Comparison of ENCODE assay signal across 20 cellular contexts in genomic region chr14:23418021-23418420, GRCh38. TPM values are rescaled to one million over a fixed set of nuclear protein-coding genes. Genes with fewer than 3 reads are reported as not detected.
DNase-seq lines count a peak whose midpoint lies in the region; ATAC-seq and TF ChIP-seq lines count a peak whose summit lies in the region.
"Had no signal": no experiment of that assay in that cellular context is flagged by ENCODE, and none has a peak within 500 bp of the region (broad histone marks: within the 10 kb centered on the region; RNA-seq: fewer than 3 reads in every experiment).

No MANE protein-coding gene starts in this region.

- H3K36me3 ChIP-seq in neural progenitor cell (no peaks in the 10 kb centered on the region), sigmoid colon (no peaks in the 10 kb centered on the region)

- no peaks in the 10 kb centered on the region for H3K79me2 ChIP-seq in neural progenitor cell (ENCODE audit: low read depth)

- H3K4me2 ChIP-seq in neural progenitor cell, result no peak overlapping the region
- H3K4me2 ChIP-seq: A549 had no signal

- CTCF ChIA-PET in activated CD4-positive, alpha-beta T cell treated with anti-CD3 and anti-CD28 coated beads for 36 hours (lab: Charles Lee), result interaction anchor here (0.7 kb wide), 2 partner anchors 91 to 184 kb away, joined by 3 read pairs; no protein-coding TSS in a partner anchor
- CTCF ChIA-PET in activated CD4-positive, alpha-beta T cell treated with anti-CD3 and anti-CD28 coated beads, Interleukin-2, amount 10 ng/mL, durations not matched to agents 7 days and 5 days (lab: Charles Lee), result interaction anchor here (0.9 to 1.5 kb wide), 2 partner anchors 37 to 38 kb away, joined by 3 read pairs; no protein-coding TSS in a partner anchor

- H3K27me3 Mint-ChIP-seq in activated CD4-positive, alpha-beta T cell treated with anti-CD3 and anti-CD28 coated beads for 36 hours, result peaks cover 2% of the 10 kb centered on the region
- no peaks in the 10 kb centered on the region for H3K27me3 Mint-ChIP-seq in activated CD4-positive, alpha-beta T cell treated with anti-CD3 and anti-CD28 coated beads, Interleukin-2, amount 10 ng/mL, durations not matched to agents 7 days and 5 days
- H3K27me3 Mint-ChIP-seq in neural progenitor cell (ENCODE audit: insufficient read depth, low read depth), result peaks cover 6% of the 10 kb centered on the region

- H3F3A ChIP-seq in neural progenitor cell (ENCODE audit: low read depth), result no peaks in the 10 kb centered on the region

- H2AFZ ChIP-seq in neural progenitor cell (replicated peaks), result no peak overlapping the region

- H3K27ac Mint-ChIP-seq in activated CD4-positive, alpha-beta T cell treated with anti-CD3 and anti-CD28 coated beads for 36 hours, result peak overlapping the region; percentile 15
- no peak overlapping the region for H3K27ac Mint-ChIP-seq in activated CD4-positive, alpha-beta T cell treated with anti-CD3 and anti-CD28 coated beads, Interleukin-2, amount 10 ng/mL, durations not matched to agents 7 days and 5 days
- peak overlapping the region; percentile 43 for H3K27ac Mint-ChIP-seq in neural progenitor cell
- H3K27ac Mint-ChIP-seq: CD4-positive, alpha-beta T cell; HFFc6 had no signal

- POLR2A ChIA-PET in activated CD4-positive, alpha-beta T cell treated with anti-CD3 and anti-CD28 coated beads for 36 hours (lab: Charles Lee), result no interaction called here
- POLR2A ChIA-PET in activated CD4-positive, alpha-beta T cell treated with anti-CD3 and anti-CD28 coated beads, Interleukin-2, amount 10 ng/mL, durations not matched to agents 7 days and 5 days (lab: Charles Lee), result no interaction called here

- intact Hi-C loops in activated CD4-positive, alpha-beta T cell treated with anti-CD3 and anti-CD28 coated beads for 36 hours (cut with DNase I, micrococcal nuclease), result no loop called here
- intact Hi-C loops in left ventricle myocardium superior (cut with micrococcal nuclease), result no loop called here
- intact Hi-C loops in left cardiac atrium (cut with DNase I), result no loop called here
- intact Hi-C loops in sigmoid colon (cut with DNase I), result no loop called here

- no peak for TF ChIP-seq CTCF in neural progenitor cell (IDR thresholded peaks at IDR 0.05)
- no peak for TF ChIP-seq CTCF in sigmoid colon (IDR thresholded peaks at IDR 0.05)

- H3K4me1 ChIP-seq in neural progenitor cell, result no peaks in the 10 kb centered on the region
- H3K4me1 ChIP-seq in sigmoid colon, result no peaks in the 10 kb centered on the region
- H3K4me1 ChIP-seq: A549, Caco-2 had no signal

- TF ChIP-seq POLR2A in sigmoid colon (IDR thresholded peaks at IDR 0.05), result no peak

- H3K27me3 ChIP-seq in neural progenitor cell (no peaks in the 10 kb centered on the region), sigmoid colon (no peaks in the 10 kb centered on the region)

- H3K9ac ChIP-seq in neural progenitor cell, result no peak overlapping the region

- H3K36me3 Mint-ChIP-seq in activated CD4-positive, alpha-beta T cell treated with anti-CD3 and anti-CD28 coated beads for 36 hours (ENCODE audit: low read depth), result no peaks in the 10 kb centered on the region
- no peaks in the 10 kb centered on the region for H3K36me3 Mint-ChIP-seq in activated CD4-positive, alpha-beta T cell treated with anti-CD3 and anti-CD28 coated beads, Interleukin-2, amount 10 ng/mL, durations not matched to agents 7 days and 5 days (ENCODE audit: low read depth)
- no peaks in the 10 kb centered on the region for H3K36me3 Mint-ChIP-seq in neural progenitor cell

- no peak for ATAC-seq in activated CD4-positive, alpha-beta T cell treated with anti-CD3 and anti-CD28 coated beads for 36 hours
- ATAC-seq in left ventricle myocardium superior (peak; percentile 0), left cardiac atrium (no peak), SK-N-SH treated with all-trans-retinoic acid at 6 μM for 48 hours (no peak)
- ATAC-seq: A549, HCT116 had no signal

- DNase-seq in activated CD4-positive, alpha-beta T cell treated with anti-CD3 and anti-CD28 coated beads for 36 hours, result no peak
- no peak for DNase-seq in activated CD4-positive, alpha-beta T cell treated with anti-CD3 and anti-CD28 coated beads, Interleukin-2, amount 10 ng/mL, durations not matched to agents 7 days and 5 days
- no peak for DNase-seq in left ventricle myocardium superior
- DNase-seq in left cardiac atrium, result no peak
- DNase-seq in neural progenitor cell (ENCODE audit: low spot score), result no peak
- DNase-seq in sigmoid colon, result no peak
- DNase-seq: AML-193; Caco-2; CD4-positive, alpha-beta T cell; GOT3; HFFc6 had no signal

- H3K4me1 Mint-ChIP-seq in activated CD4-positive, alpha-beta T cell treated with anti-CD3 and anti-CD28 coated beads for 36 hours, result peaks cover 10% of the 10 kb centered on the region
- peaks cover 18% of the 10 kb centered on the region for H3K4me1 Mint-ChIP-seq in activated CD4-positive, alpha-beta T cell treated with anti-CD3 and anti-CD28 coated beads, Interleukin-2, amount 10 ng/mL, durations not matched to agents 7 days and 5 days
- peaks cover 13% of the 10 kb centered on the region for H3K4me1 Mint-ChIP-seq in neural progenitor cell

- no peaks in the 10 kb centered on the region for H4K20me1 ChIP-seq in neural progenitor cell (ENCODE audit: low read depth)

- no peak overlapping the region for H3K4me3 Mint-ChIP-seq in activated CD4-positive, alpha-beta T cell treated with anti-CD3 and anti-CD28 coated beads for 36 hours
- no peak overlapping the region for H3K4me3 Mint-ChIP-seq in activated CD4-positive, alpha-beta T cell treated with anti-CD3 and anti-CD28 coated beads, Interleukin-2, amount 10 ng/mL, durations not matched to agents 7 days and 5 days
- H3K4me3 Mint-ChIP-seq in neural progenitor cell, result peak overlapping the region; percentile 53
- H3K4me3 Mint-ChIP-seq: CD4-positive, alpha-beta T cell; HFFc6 had no signal

- no peak overlapping the region for H3K4me3 ChIP-seq in neural progenitor cell
- H3K4me3 ChIP-seq in sigmoid colon, result no peak overlapping the region
- H3K4me3 ChIP-seq: A549 had no signal

- H3K9me3 Mint-ChIP-seq in activated CD4-positive, alpha-beta T cell treated with anti-CD3 and anti-CD28 coated beads for 36 hours (ENCODE audit: low read depth), result no peaks in the 10 kb centered on the region
- no peaks in the 10 kb centered on the region for H3K9me3 Mint-ChIP-seq in activated CD4-positive, alpha-beta T cell treated with anti-CD3 and anti-CD28 coated beads, Interleukin-2, amount 10 ng/mL, durations not matched to agents 7 days and 5 days
- H3K9me3 Mint-ChIP-seq in neural progenitor cell, result no peaks in the 10 kb centered on the region
- H3K9me3 Mint-ChIP-seq: CD4-positive, alpha-beta T cell; HFFc6 had no signal

- H3K27ac ChIP-seq in neural progenitor cell (no peak overlapping the region), sigmoid colon (no peak overlapping the region)
- H3K27ac ChIP-seq: 22Rv1, A549, C4-2B, HL-60 had no signal

- TF ChIP-seq EP300 in sigmoid colon (IDR thresholded peaks at IDR 0.05), result no peak

- WGBS in sigmoid colon, 2 donors, result 84 to 90% methylated on average over 21 of the region's 21 CpGs

- H3K9me3 ChIP-seq in neural progenitor cell (ENCODE audit: low read depth), result no peaks in the 10 kb centered on the region
- H3K9me3 ChIP-seq in sigmoid colon, result no peaks in the 10 kb centered on the region
- H3K9me3 ChIP-seq: A549, Caco-2 had no signal

TF ChIP-seq in SK-N-SH treated with all-trans-retinoic acid at 6 μM for 48 hours, 23 proteins besides CTCF, POLR2A, EP300 and RAD21 (continues in another document):
- TF ChIP-seq ZC3H10 (CRISPR knock-in tag; IDR thresholded peaks at IDR 0.05) (no peak), ISL1 (CRISPR knock-in tag; IDR thresholded peaks at IDR 0.05) (no peak), TCF4 (CRISPR knock-in tag; IDR thresholded peaks at IDR 0.05; ENCODE audit: borderline replicate concordance) (no peak)

RNA-seq across cellular contexts. Expression of gene MYH6, which starts 9.9 kb away (rescaled TPM):
- total RNA-seq in activated CD4-positive, alpha-beta T cell treated with anti-CD3 and anti-CD28 coated beads for 36 hours, result under 1 TPM; 0.14 to 0.16 TPM
- total RNA-seq in activated CD4-positive, alpha-beta T cell treated with anti-CD3 and anti-CD28 coated beads, Interleukin-2, amount 10 ng/mL, durations not matched to agents 7 days and 5 days, result under 1 TPM; 0.07 to 0.08 TPM
- 4,258 TPM for total RNA-seq in left ventricle myocardium superior
- over 10,000 TPM; 10,415 to 11,820 TPM for total RNA-seq in left cardiac atrium
- total RNA-seq in neural progenitor cell (ENCODE audit: low replicate concordance), result 0.03 TPM in 1 of 2 replicates, not detected in the other
- total RNA-seq in sigmoid colon, result not detected
- 1 to 10 TPM; 1.5 to 4.9 (median 3.0) TPM for polyA plus RNA-seq in sigmoid colon
- total RNA-seq: Caco-2; CD4-positive, alpha-beta T cell; HFFc6; HT1080 had no signal
- polyA plus RNA-seq: A549, BJ had no signal

RNA-seq across cellular contexts. Expression of gene MYH7, which starts 17.4 kb away (rescaled TPM):
- under 1 TPM; 0.05 to 0.07 TPM for total RNA-seq in activated CD4-positive, alpha-beta T cell treated with anti-CD3 and anti-CD28 coated beads for 36 hours
- total RNA-seq in activated CD4-positive, alpha-beta T cell treated with anti-CD3 and anti-CD28 coated beads, Interleukin-2, amount 10 ng/mL, durations not matched to agents 7 days and 5 days, result under 1 TPM; 0.04 to 0.07 TPM
- total RNA-seq in left ventricle myocardium superior (12,717 TPM), left cardiac atrium (100 to 1,000 TPM; 175 to 201 TPM), neural progenitor cell (ENCODE audit: low replicate concordance) (0.19 TPM in 1 of 2 replicates, not detected in the other), sigmoid colon (under 1 TPM in 2 of 4 donors, not detected in 2; under 0.01 to 0.14 TPM)
- polyA plus RNA-seq in sigmoid colon, result 10 to 100 TPM in 1 of 3 donors, 1 to 10 TPM in 1, under 1 TPM in 1; 0.28 to 11.6 (median 3.6) TPM
- total RNA-seq: Caco-2; CD4-positive, alpha-beta T cell; H7; HFFc6; HT1080 had no signal
- polyA plus RNA-seq: A549, BJ had no signal

RNA-seq across cellular contexts. Expression of gene CMTM5, which starts 41.2 kb away (rescaled TPM):
- not detected for total RNA-seq in activated CD4-positive, alpha-beta T cell treated with anti-CD3 and anti-CD28 coated beads for 36 hours
- total RNA-seq in activated CD4-positive, alpha-beta T cell treated with anti-CD3 and anti-CD28 coated beads, Interleukin-2, amount 10 ng/mL, durations not matched to agents 7 days and 5 days, result not detected
- total RNA-seq in left ventricle myocardium superior (not detected), left cardiac atrium (1 to 10 TPM in 1 of 2 donors, under 1 TPM in 1; 0.44 to 1.4 TPM), neural progenitor cell (ENCODE audit: low replicate concordance) (4.3 and 6.9 TPM in 2 replicates), sigmoid colon (1 to 10 TPM; 1.8 to 4.6 (median 3.8) TPM)
- 1 to 10 TPM in 1 of 3 donors, not detected in 2; 1.2 TPM for polyA plus RNA-seq in sigmoid colon
- total RNA-seq: Caco-2; CD4-positive, alpha-beta T cell; HFFc6 had no signal
- polyA plus RNA-seq: A549, BJ had no signal

RNA-seq across cellular contexts. Expression of gene IL25, which starts 45.4 kb away (rescaled TPM):
- not detected for total RNA-seq in activated CD4-positive, alpha-beta T cell treated with anti-CD3 and anti-CD28 coated beads for 36 hours
- not detected for total RNA-seq in activated CD4-positive, alpha-beta T cell treated with anti-CD3 and anti-CD28 coated beads, Interleukin-2, amount 10 ng/mL, durations not matched to agents 7 days and 5 days
- not detected for total RNA-seq in left ventricle myocardium superior
- total RNA-seq in left cardiac atrium, result not detected
- total RNA-seq in neural progenitor cell (ENCODE audit: low replicate concordance), result not detected in 2 replicates
- total RNA-seq in sigmoid colon, result not detected
- polyA plus RNA-seq in sigmoid colon, result not detected
- total RNA-seq: Caco-2; CD4-positive, alpha-beta T cell; HFFc6; HT1080 had no signal
- polyA plus RNA-seq: A549, BJ had no signal

RNA-seq across cellular contexts. Expression of gene NGDN, which starts 51.5 kb away (rescaled TPM):
- 10 to 100 TPM; 53.0 to 57.8 TPM for total RNA-seq in activated CD4-positive, alpha-beta T cell treated with anti-CD3 and anti-CD28 coated beads for 36 hours
- total RNA-seq in activated CD4-positive, alpha-beta T cell treated with anti-CD3 and anti-CD28 coated beads, Interleukin-2, amount 10 ng/mL, durations not matched to agents 7 days and 5 days, result 10 to 100 TPM; 46.4 to 47.3 TPM
- total RNA-seq in left ventricle myocardium superior (18.6 TPM), left cardiac atrium (10 to 100 TPM; 20.1 to 23.6 TPM), neural progenitor cell (ENCODE audit: low replicate concordance) (51.1 and 60.1 TPM in 2 replicates), sigmoid colon (10 to 100 TPM; 23.3 to 46.2 (median 42.7) TPM)
- polyA plus RNA-seq in sigmoid colon, result 10 to 100 TPM; 28.2 to 39.6 (median 28.7) TPM

Comparison
In these comparisons a context has a peak if more than half of its experiments do, and no peak if none do; other contexts are left out.
1. RNA of gene MYH6, which starts 9.9 kb away (total RNA-seq): 10,415 to 11,820 TPM in left cardiac atrium and 4,258 TPM in left ventricle myocardium superior (single experiment); 0.14 to 0.16 TPM in activated CD4-positive, alpha-beta T cell treated with anti-CD3 and anti-CD28 coated beads for 36 hours, 0.07 to 0.08 TPM in activated CD4-positive, alpha-beta T cell treated with anti-CD3 and anti-CD28 coated beads, Interleukin-2, amount 10 ng/mL, durations not matched to agents 7 days and 5 days, 0.03 TPM in neural progenitor cell and not detected in sigmoid colon; every median in the first group is over 1,000 times any median in the second.
2. RNA of gene MYH7, which starts 17.4 kb away (total RNA-seq): 12,717 TPM in left ventricle myocardium superior (single experiment) and 175 to 201 TPM in left cardiac atrium; 0.04 to 0.07 TPM in activated CD4-positive, alpha-beta T cell treated with anti-CD3 and anti-CD28 coated beads, Interleukin-2, amount 10 ng/mL, durations not matched to agents 7 days and 5 days, 0.05 to 0.07 TPM in activated CD4-positive, alpha-beta T cell treated with anti-CD3 and anti-CD28 coated beads for 36 hours, 0.19 TPM in neural progenitor cell and under 0.01 to 0.14 TPM in sigmoid colon; every median in the first group is over 100 times any median in the second.